ENCODE assay signal across 8 cellular contexts in the genomic region with DNA sequence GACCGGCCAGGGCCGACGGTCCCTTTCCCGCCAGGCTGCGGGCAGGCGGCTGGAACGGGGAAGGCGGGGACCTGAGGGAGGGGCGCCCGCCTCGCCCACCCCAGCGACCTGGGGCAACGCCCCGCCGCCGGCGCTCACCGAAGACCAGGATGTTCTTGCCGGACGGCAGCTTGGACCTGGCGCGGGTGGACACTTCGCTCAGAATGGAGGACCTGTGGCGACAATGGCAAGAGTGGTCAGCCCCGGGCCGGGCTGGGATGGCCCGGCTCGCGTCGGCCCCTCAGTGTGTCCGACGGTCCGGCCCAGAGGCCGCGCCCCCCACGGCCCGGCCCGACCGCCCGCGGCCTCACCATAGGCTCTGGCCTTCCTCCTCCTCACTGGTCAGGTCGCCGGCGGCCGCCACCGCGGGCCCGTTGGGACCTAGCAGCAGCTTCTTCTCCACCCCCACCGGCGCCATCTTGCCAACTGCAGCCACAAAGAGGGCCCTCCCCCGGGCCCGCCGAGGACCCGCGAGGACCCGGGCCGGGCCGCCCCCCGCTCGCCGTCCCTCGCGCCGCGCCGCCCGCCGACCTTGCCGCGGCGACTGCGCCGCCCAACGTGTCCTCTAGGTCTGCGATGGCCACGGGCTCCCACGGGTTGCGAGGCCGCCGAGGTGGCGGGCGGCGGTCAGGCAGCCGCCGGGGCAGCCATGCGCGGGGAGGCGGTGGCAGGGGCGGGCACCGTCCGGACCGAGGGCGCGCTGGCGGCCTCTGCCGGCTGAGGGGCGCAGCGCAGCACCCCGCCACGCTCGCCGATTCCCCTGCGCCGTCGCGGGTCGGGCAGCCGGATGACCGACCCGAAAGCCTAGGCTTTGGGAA. TPM values are rescaled to one million over a fixed set of nuclear protein-coding genes. Genes with fewer than 3 reads are reported as not detected.
A peak's percentile ranks its signal among the peaks of the same experiment; 100 is the strongest.
DNase-seq lines count a peak whose midpoint lies in the region; ATAC-seq, FAIRE-seq and TF ChIP-seq lines count a peak whose summit lies in the region.

A gene (minus strand): TSS at position 475 of the 857 bp plus-strand sequence. CDS start 18 bp downstream, at position 457.

- FAIRE-seq in A549 (lab: Jason Lieb, UNC) (no peak), keratinocyte (lab: Jason Lieb, UNC) (no peak)

- H3K9me3 ChIP-seq in A549 (no peaks in the 10 kb centered on the region), keratinocyte (ENCODE audit: control insufficient read depth, low read depth, low read length) (no peaks in the 10 kb centered on the region)

- peaks cover 3% of the 10 kb centered on the region for H4K20me1 ChIP-seq in keratinocyte (ENCODE audit: control insufficient read depth, extremely low read depth, insufficient read depth, low read length)

- peak within 1 kb of the TSS; percentile 92 for H3K4me3 ChIP-seq in A549
- peak within 1 kb of the TSS; percentile 74 to 94 (median 92) for H3K4me3 ChIP-seq in keratinocyte (ENCODE audit: control insufficient read depth in 2 of 3, extremely low read depth in 1 of 3, insufficient read depth in 2 of 3, low read depth in 1 of 3, low read length in 3 of 3)

- peaks cover 16% of the 10 kb centered on the region for H3K4me1 ChIP-seq in A549
- peaks cover 26% of the 10 kb centered on the region for H3K4me1 ChIP-seq in keratinocyte (ENCODE audit: control insufficient read depth, extremely low read depth, insufficient read depth, low read length)

- H3K27me3 ChIP-seq in keratinocyte (ENCODE audit: control insufficient read depth, extremely low read depth, insufficient read depth, low read length) = no peaks in the 10 kb centered on the region

- peak; percentile 73 to 80 for DNase-seq in A549 (ENCODE audit: low read depth in 1 of 2, low spot score in 1 of 2)
- peak; percentile 63 for DNase-seq in NCI-H2171 treated with DMSO at 0.1 percent for 48 hours (lab: John Stamatoyannopoulos, UW)
- DNase-seq in activated CD4-positive, CD25-positive, alpha-beta regulatory T cell treated with anti-CD3 and anti-CD28 coated beads, Interleukin-2, amount 50 U/mL, for 72 hours = peak; percentile 90
- DNase-seq in cerebellar cortex (ENCODE audit: low spot score) = peak; percentile 65
- DNase-seq in keratinocyte (ENCODE audit: low read depth, low spot score) = no peak
- DNase-seq in stimulated activated CD4-positive, alpha-beta T cell treated with anti-CD3 and anti-CD28 coated beads, Interleukin-15, amount 100 ng/mL, for 1 hour (ENCODE audit: low read depth in 1 of 2, low spot score in 1 of 2) = peak; percentile 64 to 75

- WGBS in A549 (ENCODE audit: missing lambda C conversion rate) = under 1% methylated on average over 21 of the region's 110 CpGs

- CTCF ChIA-PET in A549 (lab: Yijun Ruan, JAX) = interaction anchor here (0.5 to 4.9 kb wide), 39 partner anchors 10 to 240 kb away, joined by 3 to 48 read pairs (median 5); a partner anchor contains a TSS

- peak within 1 kb of the TSS; percentile 92 for H3K9ac ChIP-seq in keratinocyte (ENCODE audit: control insufficient read depth, extremely low read depth, insufficient read depth, low read length)

- dilution Hi-C loops in keratinocyte (cut with MboI; ENCODE audit: extremely low pct_ligation_motif_present, low sequenced_read_pairs) = no loop called here

- no peaks in the 10 kb centered on the region for H3K9me1 ChIP-seq in keratinocyte (ENCODE audit: control insufficient read depth, extremely low read depth, insufficient read depth, low read length)

- peak; percentile 91 to 95 for ATAC-seq in A549
- ATAC-seq in GM18508 (IDR thresholded peaks at IDR 0.05; ENCODE audit: insufficient read depth, unreplicated experiment) = peak; percentile 50
- peak; percentile 87 for ATAC-seq in HG02973 (IDR thresholded peaks at IDR 0.05; ENCODE audit: unreplicated experiment)

- H2AFZ ChIP-seq in keratinocyte (ENCODE audit: control insufficient read depth, low read length) = peak within 1 kb of the TSS; percentile 78

- POLR2A ChIA-PET in A549 (lab: Yijun Ruan, JAX) = interaction anchor here (1.2 kb wide), 1 partner anchor 9 kb away, joined by 5 read pairs; no protein-coding TSS in a partner anchor

- TF ChIP-seq RAD21 in A549 (conservative IDR thresholded peaks at IDR 0.05 in 1 of 2, IDR thresholded peaks at IDR 0.05 in 1 of 2) = peak; percentile 9 to 59; a peak in 4 of 5 replicates

- TF ChIP-seq EP300 in A549 (IDR thresholded peaks at IDR 0.05) = no peak

- H3K4me2 ChIP-seq in A549 = peak within 1 kb of the TSS; percentile 90
- peak within 1 kb of the TSS; percentile 98 for H3K4me2 ChIP-seq in keratinocyte (ENCODE audit: control insufficient read depth, extremely low read depth, insufficient read depth, low read depth, low read length)

- peaks cover 10 to 25% of the 10 kb centered on the region in 2 experiments for H3K36me3 ChIP-seq in keratinocyte (ENCODE audit: control insufficient read depth in 2 of 2, extremely low read depth in 1 of 2, insufficient read depth in 2 of 2, low read length in 2 of 2)

- TF ChIP-seq CTCF in A549 (IDR thresholded peaks at IDR 0.05) (peak; percentile 91), keratinocyte (optimal IDR thresholded peaks at IDR 0.05 in 1 of 3, IDR thresholded peaks at IDR 0.05 in 1 of 3, conservative IDR thresholded peaks at IDR 0.05 in 1 of 3; ENCODE audit: extremely low read depth in 1 of 3, insufficient read depth in 2 of 3, low read length in 3 of 3) (peak; percentile 59 to 93 (median 75))

- TF ChIP-seq POLR2A in A549 (IDR thresholded peaks at IDR 0.05; ENCODE audit: low read length) = peak; percentile 55

- H3K27ac ChIP-seq in A549 = peak within 1 kb of the TSS; percentile 92 to 96
- H3K27ac ChIP-seq in keratinocyte (ENCODE audit: control insufficient read depth, insufficient read depth, low read length) = peak within 1 kb of the TSS; percentile 85

- H3K79me2 ChIP-seq in keratinocyte (ENCODE audit: control insufficient read depth, insufficient read depth, low read length) = peaks cover 47% of the 10 kb centered on the region

TF ChIP-seq in A549, 52 proteins besides CTCF, POLR2A, EP300 and RAD21 (continues in another document):
- TF ChIP-seq SMC3 (IDR thresholded peaks at IDR 0.05) (peak; percentile 70), ZC3H11A (IDR thresholded peaks at IDR 0.05) (no peak), JUN (IDR thresholded peaks at IDR 0.05) (peak; percentile 96 to 98), CBX8 (IDR thresholded peaks at IDR 0.05) (no peak), NPAS2 (CRISPR knock-in tag; IDR thresholded peaks at IDR 0.05; ENCODE audit: borderline replicate concordance) (no peak), PHF8 (IDR thresholded peaks at IDR 0.05; ENCODE audit: borderline replicate concordance, low read depth) (peak; percentile 88; the same call in 1 of the 2 replicates), NR3C1 (IDR thresholded peaks at IDR 0.05) (no peak), SREBF2 (IDR thresholded peaks at IDR 0.05) (no peak), MAZ (IDR thresholded peaks at IDR 0.05; ENCODE audit: borderline replicate concordance, low read depth, low read length) (no peak), HOXB13 (CRISPR knock-in tag; IDR thresholded peaks at IDR 0.05; ENCODE audit: low read depth) (no peak), KDM5A (IDR thresholded peaks at IDR 0.05) (peak; percentile 74), JUNB (IDR thresholded peaks at IDR 0.05) (no peak), GATA3 (IDR thresholded peaks at IDR 0.05; ENCODE audit: borderline replicate concordance) (no peak)
- TF ChIP-seq, protein P1, sequence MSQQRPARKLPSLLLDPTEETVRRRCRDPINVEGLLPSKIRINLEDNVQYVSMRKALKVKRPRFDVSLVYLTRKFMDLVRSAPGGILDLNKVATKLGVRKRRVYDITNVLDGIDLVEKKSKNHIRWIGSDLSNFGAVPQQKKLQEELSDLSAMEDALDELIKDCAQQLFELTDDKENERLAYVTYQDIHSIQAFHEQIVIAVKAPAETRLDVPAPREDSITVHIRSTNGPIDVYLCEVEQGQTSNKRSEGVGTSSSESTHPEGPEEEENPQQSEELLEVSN (IDR thresholded peaks at IDR 0.05; ENCODE audit: borderline replicate concordance, low read depth) = peak; percentile 40; the same call in 1 of the 2 replicates
- TF ChIP-seq, protein P2, sequence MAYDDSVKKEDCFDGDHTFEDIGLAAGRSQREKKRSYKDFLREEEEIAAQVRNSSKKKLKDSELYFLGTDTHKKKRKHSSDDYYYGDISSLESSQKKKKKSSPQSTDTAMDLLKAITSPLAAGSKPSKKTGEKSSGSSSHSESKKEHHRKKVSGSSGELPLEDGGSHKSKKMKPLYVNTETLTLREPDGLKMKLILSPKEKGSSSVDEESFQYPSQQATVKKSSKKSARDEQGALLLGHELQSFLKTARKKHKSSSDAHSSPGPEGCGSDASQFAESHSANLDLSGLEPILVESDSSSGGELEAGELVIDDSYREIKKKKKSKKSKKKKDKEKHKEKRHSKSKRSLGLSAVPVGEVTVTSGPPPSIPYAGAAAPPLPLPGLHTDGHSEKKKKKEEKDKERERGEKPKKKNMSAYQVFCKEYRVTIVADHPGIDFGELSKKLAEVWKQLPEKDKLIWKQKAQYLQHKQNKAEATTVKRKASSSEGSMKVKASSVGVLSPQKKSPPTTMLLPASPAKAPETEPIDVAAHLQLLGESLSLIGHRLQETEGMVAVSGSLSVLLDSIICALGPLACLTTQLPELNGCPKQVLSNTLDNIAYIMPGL (CRISPR knock-in tag; IDR thresholded peaks at IDR 0.05; ENCODE audit: borderline replicate concordance) = no peak
- TF ChIP-seq, protein P3, sequence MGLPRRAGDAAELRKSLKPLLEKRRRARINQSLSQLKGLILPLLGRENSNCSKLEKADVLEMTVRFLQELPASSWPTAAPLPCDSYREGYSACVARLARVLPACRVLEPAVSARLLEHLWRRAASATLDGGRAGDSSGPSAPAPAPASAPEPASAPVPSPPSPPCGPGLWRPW (IDR thresholded peaks at IDR 0.05) = no peak

RNA-seq across cellular contexts. Expression of the gene that starts here (rescaled TPM):
- 112 and 128 TPM in 2 replicates for polyA plus RNA-seq in A549 (2011; rRNA removed)
- 31.5 and 34.1 TPM in 2 replicates for polyA plus RNA-seq in A549 (2012; cell fraction: cytosol; rRNA removed)
- 88.8 and 137 TPM in 2 replicates for polyA plus RNA-seq in A549 (2012; cell fraction: nucleus; rRNA removed)
- polyA plus RNA-seq in A549 (2017; fragmentation: RNase III; extraction: RNeasy Plus Mini Kit Qiagen cat#74134 plus additional on column Dnase treatment) = 93.5 to 107 TPM (median 96.5 TPM) in 3 replicates
- polyA minus RNA-seq in A549 (2011; rRNA and poly(A)+ RNA removed) = 65.1 and 72.7 TPM in 2 replicates
- 53.0 to 66.0 TPM (median 55.5 TPM) in 3 replicates for polyA plus RNA-seq in keratinocyte
- polyA plus RNA-seq in keratinocyte (2011; ENCODE audit: low read depth) = 71.3 TPM
- 35.4 and 41.7 TPM in 2 replicates for polyA plus RNA-seq in keratinocyte (2011; cell fraction: cytosol; rRNA removed)
- polyA plus RNA-seq in keratinocyte (2011; cell fraction: nucleus; rRNA removed) = 174 and 181 TPM in 2 replicates
- 42.9 and 54.0 TPM in 2 replicates for polyA plus RNA-seq in keratinocyte (2012; ENCODE audit: low replicate concordance)
- 48.4 to 57.2 TPM (median 49.2 TPM) in 3 replicates for polyA minus RNA-seq in keratinocyte
- polyA minus RNA-seq in keratinocyte (2011; cell fraction: cytosol; rRNA and poly(A)+ RNA removed) = 29.9 TPM
- polyA minus RNA-seq in keratinocyte (2011; cell fraction: nucleus; rRNA and poly(A)+ RNA removed) = 41.9 and 92.7 TPM in 2 replicates
